In genomic region chr4:189835505-189835904, GRCh38 we compare ENCODE assay signal across 30 cellular contexts.
"Had no signal": no experiment of that assay in that cellular context is flagged by ENCODE, and none has a peak within 500 bp of the region (broad histone marks: within the 10 kb centered on the region; RNA-seq: fewer than 3 reads in every experiment).

No MANE protein-coding gene starts in this region.

- H3K27me3 ChIP-seq: MG63 had no signal

- FAIRE-seq: TTC549 had no signal

- H3K4me3 ChIP-seq: MG63, SK-N-MC had no signal

- H3K36me3 ChIP-seq: MG63 had no signal

- DNase-seq: activated B cell treated with CpG ODN at 0.5 μM for 24 hours; activated CD4-positive, alpha-beta T cell treated with anti-CD3 and anti-CD28 coated beads for 1 hour; activated CD4-positive, alpha-beta T cell treated with anti-CD3 and anti-CD28 coated beads, Interleukin-2, amount 10 ng/mL, durations not matched to agents 24 days and 14 days; activated CD4-positive, alpha-beta T cell treated with anti-CD3 and anti-CD28 coated beads, Interleukin-2, amount 50 U/mL, for 48 hours; activated CD8-positive, alpha-beta memory T cell treated with anti-CD3 and anti-CD28 coated beads for 24 hours; activated effector memory CD4-positive, alpha-beta T cell treated with anti-CD3 and anti-CD28 coated beads, Interleukin-2, amount 50 U/mL, for 16 hours; activated naive CD4-positive, alpha-beta T cell treated with anti-CD3 and anti-CD28 coated beads, Interleukin-2, amount 10 ng/mL, durations not matched to agents 7 days and 5 days; activated naive CD8-positive, alpha-beta T cell treated with anti-CD3 and anti-CD28 coated beads for 36 hours; activated T-cell treated with anti-CD3 and anti-CD28 coated beads, Interleukin-2, amount 50 U/mL, for 4 hours; MG63; MV-4-11; NCI-H1092 treated with DMSO at 0.1 percent for 48 hours; NCI-H1417 treated with DMSO at 0.1 percent for 48 hours; NCI-H1694; NCI-H2029; NCI-H2107; NCI-H2171 treated with DMSO at 0.1 percent for 48 hours; NCI-H226; NCI-H510A; NCI-H526 treated with DMSO at 0.1 percent for 48 hours; NCI-H82; OCI-M1; RPMI8226; T-cell; T-helper 2 cell; T1000 had no signal

- ATAC-seq: activated T-cell treated with anti-CD3 and anti-CD28 coated beads, Interleukin-2, amount 50 U/mL, for 4 hours; Panc1; Right ventricle myocardium inferior; T-cell had no signal

- H3K27ac ChIP-seq: SK-N-MC had no signal

- H3K9me3 ChIP-seq: MG63 had no signal
